In the genomic region with DNA sequence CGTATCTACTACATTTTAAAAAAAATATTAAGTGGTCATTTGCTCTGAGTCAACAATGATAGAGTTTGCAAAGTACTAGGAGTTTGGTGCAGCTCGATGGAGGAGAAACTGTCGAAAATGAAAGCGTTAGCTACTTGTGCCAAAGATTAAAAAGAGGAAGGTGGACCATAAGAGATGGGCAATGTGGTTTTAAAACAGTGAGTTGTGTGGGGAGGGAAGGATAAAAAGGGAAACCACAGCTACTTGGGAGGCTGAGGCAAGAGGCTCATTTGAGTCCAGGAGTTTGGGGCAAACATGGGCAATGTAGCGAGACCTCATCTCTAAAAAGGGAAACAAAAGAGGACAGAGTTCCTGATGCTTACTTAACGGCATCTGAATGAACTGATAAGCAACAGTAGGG, we compare ENCODE assay signal across 9 cellular contexts. TPM values are rescaled to one million over a fixed set of nuclear protein-coding genes. Genes with fewer than 3 reads are reported as not detected.
A peak's percentile ranks its signal among the peaks of the same experiment; 100 is the strongest.
DNase-seq lines count a peak whose midpoint lies in the region; ATAC-seq and TF ChIP-seq lines count a peak whose summit lies in the region.
"Had no signal": no experiment of that assay in that cellular context is flagged by ENCODE, and none has a peak within 500 bp of the region (broad histone marks: within the 10 kb centered on the region; RNA-seq: fewer than 3 reads in every experiment).

No MANE protein-coding gene starts in this region.

- DNase-seq in activated T-cell treated with anti-CD3 and anti-CD28 coated beads, Interleukin-2, amount 50 U/mL, for 72 hours = no peak
- DNase-seq in activated T-cell treated with anti-CD3 and anti-CD28 coated beads, Interleukin-2, amount 50 U/mL, for 48 hours = no peak
- DNase-seq in NOMO-1 treated with DMSO at 0.1 percent for 48 hours (lab: John Stamatoyannopoulos, UW; ENCODE audit: unreplicated experiment) (peak; percentile 94), spleen (no peak), testis (no peak), amniotic stem cell (lab: John Stamatoyannopoulos, UW) (no peak)
- DNase-seq in stimulated activated naive CD8-positive, alpha-beta T cell treated with anti-CD3 and anti-CD28 coated beads, Interleukin-15, amount 100 ng/mL, for 72 hours = no peak

- WGBS in spleen, 5 donors = 23 to 45% (median 33%) methylated on average over 6 of the region's 6 CpGs
- 77 to 87% methylated on average over 6 of the region's 6 CpGs for WGBS in testis, 2 donors

- H3K4me3 ChIP-seq in spleen = no peak overlapping the region
- no peak overlapping the region for H3K4me3 ChIP-seq in testis
- H3K4me3 ChIP-seq: lung had no signal

- no peak for ATAC-seq in activated T-cell treated with anti-CD3 and anti-CD28 coated beads, Interleukin-2, amount 50 U/mL, for 72 hours (replicated peaks in 1 of 2)
- peak; percentile 71 for ATAC-seq in HG02870 (IDR thresholded peaks at IDR 0.05; ENCODE audit: unreplicated experiment)
- no peak for ATAC-seq in stimulated activated naive CD8-positive, alpha-beta T cell treated with anti-CD3 and anti-CD28 coated beads, Interleukin-15, amount 100 ng/mL, for 72 hours

- no peaks in the 10 kb centered on the region for H3K36me3 Mint-ChIP-seq in activated T-cell treated with anti-CD3 and anti-CD28 coated beads, Interleukin-2, amount 50 U/mL, for 72 hours (ENCODE audit: insufficient read depth in 2 of 2)

- no peaks in the 10 kb centered on the region for H3K9me3 Mint-ChIP-seq in activated T-cell treated with anti-CD3 and anti-CD28 coated beads, Interleukin-2, amount 50 U/mL, for 72 hours
- no peaks in the 10 kb centered on the region for H3K9me3 Mint-ChIP-seq in stimulated activated naive CD8-positive, alpha-beta T cell treated with anti-CD3 and anti-CD28 coated beads, Interleukin-15, amount 100 ng/mL, for 72 hours

- peaks cover 0 to 10% (median 0%) of the 10 kb centered on the region in 6 donors for H3K4me1 ChIP-seq in spleen
- no peaks in the 10 kb centered on the region for H3K4me1 ChIP-seq in testis

- TF ChIP-seq CTCF in spleen (IDR thresholded peaks at IDR 0.05 in 8 of 11, conservative IDR thresholded peaks at IDR 0.05 in 3 of 11) (no peak), testis (IDR thresholded peaks at IDR 0.05) (no peak)

- H3K27me3 ChIP-seq in spleen (replicated peaks in 1 of 7) = peaks cover 0 to 5% (median 0%) of the 10 kb centered on the region in 7 donors
- H3K27me3 ChIP-seq in testis = no peaks in the 10 kb centered on the region

- peaks cover 9% of the 10 kb centered on the region for H3K4me1 Mint-ChIP-seq in activated T-cell treated with anti-CD3 and anti-CD28 coated beads, Interleukin-2, amount 50 U/mL, for 72 hours (ENCODE audit: low read depth)
- H3K4me1 Mint-ChIP-seq in stimulated activated naive CD8-positive, alpha-beta T cell treated with anti-CD3 and anti-CD28 coated beads, Interleukin-15, amount 100 ng/mL, for 72 hours = peaks cover 6% of the 10 kb centered on the region

- peak overlapping the region; percentile 6 to 52 for H3K4me3 Mint-ChIP-seq in activated T-cell treated with anti-CD3 and anti-CD28 coated beads, Interleukin-2, amount 50 U/mL, for 72 hours
- H3K4me3 Mint-ChIP-seq in stimulated activated naive CD8-positive, alpha-beta T cell treated with anti-CD3 and anti-CD28 coated beads, Interleukin-15, amount 100 ng/mL, for 72 hours = peak overlapping the region; percentile 8 to 48

- no peak overlapping the region for H3K27ac Mint-ChIP-seq in activated T-cell treated with anti-CD3 and anti-CD28 coated beads, Interleukin-2, amount 50 U/mL, for 72 hours
- no peak overlapping the region for H3K27ac Mint-ChIP-seq in stimulated activated naive CD8-positive, alpha-beta T cell treated with anti-CD3 and anti-CD28 coated beads, Interleukin-15, amount 100 ng/mL, for 72 hours

- no peak for TF ChIP-seq POLR2A in spleen (IDR thresholded peaks at IDR 0.05)
- TF ChIP-seq POLR2A in testis (IDR thresholded peaks at IDR 0.05) = no peak

- H3K27ac ChIP-seq in spleen = no peak overlapping the region
- H3K27ac ChIP-seq in testis = no peak overlapping the region

- peaks cover 19% of the 10 kb centered on the region for H3K27me3 Mint-ChIP-seq in activated T-cell treated with anti-CD3 and anti-CD28 coated beads, Interleukin-2, amount 50 U/mL, for 72 hours (ENCODE audit: low read depth)
- H3K27me3 Mint-ChIP-seq in stimulated activated naive CD8-positive, alpha-beta T cell treated with anti-CD3 and anti-CD28 coated beads, Interleukin-15, amount 100 ng/mL, for 72 hours = peaks cover 1% of the 10 kb centered on the region

- intact Hi-C loops in spleen (cut with DNase I; ENCODE audit: low total_unique reads) = no loop called here
- intact Hi-C loops in testis (cut with DNase I; ENCODE audit: low total_unique reads) = no loop called here

- no peaks in the 10 kb centered on the region for H3K36me3 ChIP-seq in spleen
- H3K36me3 ChIP-seq in testis (ENCODE audit: low read depth, missing control alignments) = no peaks in the 10 kb centered on the region

- no peaks in the 10 kb centered on the region for H3K9me3 ChIP-seq in spleen
- no peaks in the 10 kb centered on the region for H3K9me3 ChIP-seq in testis

RNA-seq across cellular contexts. Expression of gene STRAP, which starts 18.2 kb away (rescaled TPM):
- 100 to 1,000 TPM in 1 of 2 donors, 10 to 100 TPM in 1; 95.6 to 104 TPM for total RNA-seq in activated T-cell treated with anti-CD3 and anti-CD28 coated beads, Interleukin-2, amount 50 U/mL, for 72 hours
- total RNA-seq in spleen = 10 to 100 TPM; 41.9 to 60.0 (median 56.0) TPM
- 10 to 100 TPM; 55.9 to 68.8 (median 65.1) TPM for polyA plus RNA-seq in spleen
- 10 to 100 TPM; 57.0 to 76.6 TPM for total RNA-seq in testis
- polyA plus RNA-seq in testis (ENCODE audit: insufficient read depth, low read depth, low replicate concordance) = 123 TPM

RNA-seq across cellular contexts. Expression of gene DERA, which starts 47.1 kb away (rescaled TPM):
- total RNA-seq in activated T-cell treated with anti-CD3 and anti-CD28 coated beads, Interleukin-2, amount 50 U/mL, for 72 hours = 10 to 100 TPM; 26.5 to 29.4 TPM
- total RNA-seq in spleen (10 to 100 TPM; 21.5 to 35.4 (median 28.1) TPM), testis (10 to 100 TPM; 14.0 to 19.0 TPM)
- polyA plus RNA-seq in spleen (10 to 100 TPM; 14.5 to 22.0 (median 20.3) TPM), testis (ENCODE audit: insufficient read depth, low read depth, low replicate concordance) (21.3 TPM)
